ENCODE assay signal across 21 cellular contexts in the genomic region with DNA sequence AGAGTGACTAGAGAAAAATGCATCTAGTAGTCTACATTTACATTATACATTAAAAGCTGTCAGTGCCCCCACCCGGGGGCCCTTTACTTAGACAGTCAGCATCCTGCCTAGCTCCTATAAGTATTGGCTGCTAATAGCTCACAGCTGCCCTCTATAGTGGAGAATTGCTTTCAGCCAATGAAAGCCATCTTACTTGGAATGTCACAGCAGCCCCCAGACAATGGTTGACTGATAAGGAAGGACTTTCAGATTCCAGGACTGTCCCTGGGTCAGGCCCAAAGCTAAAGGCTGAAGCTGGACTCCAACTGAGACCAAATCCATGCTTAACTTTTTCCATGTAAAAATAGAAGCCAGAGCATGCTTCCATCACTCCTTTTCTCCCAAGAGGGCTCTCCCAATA.
"Had no signal": no experiment of that assay in that cellular context is flagged by ENCODE, and none has a peak within 500 bp of the region (broad histone marks: within the 10 kb centered on the region; RNA-seq: fewer than 3 reads in every experiment).

No MANE protein-coding gene starts in this region.

- H3K4me1 ChIP-seq: left ventricle myocardium inferior, right atrium auricular region, tibial nerve had no signal

- H3K9me3 Mint-ChIP-seq: activated CD4-positive, alpha-beta T cell treated with anti-CD3 and anti-CD28 coated beads, Interleukin-2, amount 10 ng/mL, durations not matched to agents 7 days and 5 days; dendritic cell treated with granulocyte-macrophage colony-stimulating factor and Interleukin-4, amounts not matched to agents 40 ng/mL and 50 ng/mL, for 4 days; memory B cell; naive thymus-derived CD8-positive, alpha-beta T cell had no signal

- H3K27ac Mint-ChIP-seq: activated CD4-positive, alpha-beta T cell treated with anti-CD3 and anti-CD28 coated beads, Interleukin-2, amount 10 ng/mL, durations not matched to agents 7 days and 5 days; dendritic cell treated with granulocyte-macrophage colony-stimulating factor and Interleukin-4, amounts not matched to agents 40 ng/mL and 50 ng/mL, for 4 days; effector memory CD8-positive, alpha-beta T cell; memory B cell; naive thymus-derived CD8-positive, alpha-beta T cell had no signal

- DNase-seq: activated CD4-positive, alpha-beta T cell treated with anti-CD3 and anti-CD28 coated beads, Interleukin-2, amount 10 ng/mL, durations not matched to agents 7 days and 5 days; activated naive CD4-positive, alpha-beta T cell treated with Interleukin-2 at 50 U/mL for 16 hours; aorta; cerebellar nuclear complex; effector memory CD8-positive, alpha-beta T cell; head of caudate nucleus; islet precursor cell; left ventricle myocardium inferior; naive thymus-derived CD8-positive, alpha-beta T cell; occipital lobe; stimulated activated CD4-positive, alpha-beta T cell treated with anti-CD3 and anti-CD28 coated beads, Interleukin-15, amount 100 ng/mL, for 24 hours; stimulated activated CD4-positive, alpha-beta T cell treated with anti-CD3 and anti-CD28 coated beads, Interleukin-4, amount 100 ng/mL, for 24 hours; stimulated activated naive CD4-positive, alpha-beta T cell treated with Interleukin-2 at 50 U/mL for 16 hours; substantia nigra had no signal

- H3K36me3 Mint-ChIP-seq: memory B cell; naive thymus-derived CD8-positive, alpha-beta T cell had no signal

- H3K27ac ChIP-seq: epithelial cell of prostate, left ventricle myocardium inferior, right atrium auricular region, skin epidermis, tibial nerve had no signal

- H3K36me3 ChIP-seq: left ventricle myocardium inferior, right atrium auricular region, tibial nerve had no signal

- H3K4me1 Mint-ChIP-seq: activated CD4-positive, alpha-beta T cell treated with anti-CD3 and anti-CD28 coated beads, Interleukin-2, amount 10 ng/mL, durations not matched to agents 7 days and 5 days; memory B cell; naive thymus-derived CD8-positive, alpha-beta T cell had no signal

- H3K9me3 ChIP-seq: left ventricle myocardium inferior, right atrium auricular region, tibial nerve had no signal

- FAIRE-seq: frontal cortex had no signal

- H3K4me3 Mint-ChIP-seq: activated CD4-positive, alpha-beta T cell treated with anti-CD3 and anti-CD28 coated beads, Interleukin-2, amount 10 ng/mL, durations not matched to agents 7 days and 5 days; dendritic cell treated with granulocyte-macrophage colony-stimulating factor and Interleukin-4, amounts not matched to agents 40 ng/mL and 50 ng/mL, for 4 days; effector memory CD8-positive, alpha-beta T cell; memory B cell; naive thymus-derived CD8-positive, alpha-beta T cell had no signal

- H3K27me3 Mint-ChIP-seq: activated CD4-positive, alpha-beta T cell treated with anti-CD3 and anti-CD28 coated beads, Interleukin-2, amount 10 ng/mL, durations not matched to agents 7 days and 5 days; effector memory CD8-positive, alpha-beta T cell; memory B cell had no signal

- H3K27me3 ChIP-seq: right atrium auricular region, tibial nerve had no signal

- H3K4me3 ChIP-seq: left ventricle myocardium inferior, right atrium auricular region, skin epidermis, tibial nerve had no signal

- ATAC-seq: effector memory CD8-positive, alpha-beta T cell; naive thymus-derived CD8-positive, alpha-beta T cell had no signal
